ENCODE assay signal across 8 cellular contexts in the genomic region with DNA sequence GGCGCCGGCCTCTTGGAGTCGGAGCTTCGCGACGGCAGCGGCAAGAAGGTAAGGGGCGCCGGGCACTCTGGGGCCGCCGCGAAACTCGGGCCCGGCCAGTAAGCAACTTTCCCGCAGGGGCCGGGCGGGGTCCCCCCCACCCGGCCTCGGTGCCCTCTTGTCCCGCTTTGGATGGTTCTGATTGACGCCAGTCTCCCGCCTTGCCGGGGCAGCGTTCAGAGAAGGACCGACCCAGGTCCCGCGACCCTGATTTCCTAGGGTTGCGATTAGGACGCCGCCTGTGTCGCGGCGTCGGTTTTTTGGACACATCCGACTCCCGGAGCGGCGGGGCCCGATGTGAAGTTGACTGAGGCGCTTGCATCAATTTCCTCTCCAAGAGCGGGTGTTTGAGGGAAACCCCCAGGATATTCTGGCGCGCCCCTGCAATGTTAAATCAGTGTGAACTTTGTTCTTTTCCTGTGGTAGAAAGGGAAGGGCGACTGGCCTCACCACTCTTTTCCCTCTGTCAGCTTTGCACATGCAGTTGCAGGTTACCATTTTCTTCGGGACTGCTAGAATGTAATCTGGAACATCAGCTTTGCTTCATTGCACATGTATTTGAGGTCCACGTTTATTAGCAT. TPM values are rescaled to one million over a fixed set of nuclear protein-coding genes. Genes with fewer than 3 reads are reported as not detected.
DNase-seq lines count a peak whose midpoint lies in the region; ATAC-seq and TF ChIP-seq lines count a peak whose summit lies in the region.

No MANE protein-coding gene starts in this region.

- peaks cover 9 to 35% (median 15%) of the 10 kb centered on the region in 3 donors for H3K27me3 Mint-ChIP-seq in immature natural killer cell (ENCODE audit: low read depth in 3 of 3)

- no peak for TF ChIP-seq CTCF in astrocyte of the cerebellum (IDR thresholded peaks at IDR 0.05; ENCODE audit: low read depth, low read length, missing control alignments)

- H3K4me3 ChIP-seq in astrocyte of the cerebellum (ENCODE audit: low read depth, low read length): peak overlapping the region; percentile 73

- H3K9me3 Mint-ChIP-seq in immature natural killer cell: no peaks in the 10 kb centered on the region

- DNase-seq in T follicular helper cell (ENCODE audit: low read depth): peak; percentile 43
- DNase-seq in astrocyte of the cerebellum (ENCODE audit: low read depth): no peak
- DNase-seq in immature natural killer cell: peak; percentile 65 to 70 (median 65)
- peak; percentile 13 to 41 for DNase-seq in stimulated activated CD4-positive, alpha-beta T cell treated with anti-CD3 and anti-CD28 coated beads, Interleukin-12 subunit alpha, Interleukin-12 subunit beta, amount 100 ng/mL, for 24 hours (ENCODE audit: low read depth in 2 of 2)
- no peak for DNase-seq in NK-92 treated with Interleukin-12 subunit alpha and Interleukin-12 subunit beta, amount 100 ng/mL, for 24 hours (lab: John Stamatoyannopoulos, UW)
- no peak for DNase-seq in amniotic stem cell (lab: John Stamatoyannopoulos, UW)

- no peaks in the 10 kb centered on the region for H3K36me3 Mint-ChIP-seq in immature natural killer cell

- H3K4me1 Mint-ChIP-seq in immature natural killer cell: peaks cover 36% of the 10 kb centered on the region in 2 donors

- in situ Hi-C loops in astrocyte of the cerebellum (cut with HindIII; ENCODE audit: low sequenced_read_pairs): no loop called here

- peak overlapping the region; percentile 64 to 97 (median 92) for H3K27ac Mint-ChIP-seq in immature natural killer cell

- peak; percentile 2 for ATAC-seq in GM21723 (IDR thresholded peaks at IDR 0.05; ENCODE audit: unreplicated experiment)
- ATAC-seq in HG03378 (IDR thresholded peaks at IDR 0.05; ENCODE audit: unreplicated experiment): no peak

- H3K4me3 Mint-ChIP-seq in immature natural killer cell: peak overlapping the region; percentile 88 to 95 (median 91)

RNA-seq across cellular contexts. Expression of a gene that starts 0.8 kb away (rescaled TPM):
- 1 to 10 TPM in 2 of 3 donors, under 1 TPM in 1; 0.87 to 3.4 (median 2.4) TPM for polyA plus RNA-seq in immature natural killer cell

Comparison
In these comparisons a context has a peak if more than half of its experiments do, and no peak if none do; other contexts are left out.
1. DNase-seq: peak in T follicular helper cell (single experiment), immature natural killer cell (3 of 3) and stimulated activated CD4-positive, alpha-beta T cell treated with anti-CD3 and anti-CD28 coated beads, Interleukin-12 subunit alpha, Interleukin-12 subunit beta, amount 100 ng/mL, for 24 hours (2 of 2); none in astrocyte of the cerebellum (single experiment), NK-92 treated with Interleukin-12 subunit alpha and Interleukin-12 subunit beta, amount 100 ng/mL, for 24 hours (single experiment) and amniotic stem cell (single experiment).